ENCODE assay signal across 26 cellular contexts in genomic region chr16:89613954-89614459, GRCh38. TPM values are rescaled to one million over a fixed set of nuclear protein-coding genes. Genes with fewer than 3 reads are reported as not detected.
"Had no signal": no experiment of that assay in that cellular context is flagged by ENCODE, and none has a peak within 500 bp of the region (broad histone marks: within the 10 kb centered on the region; RNA-seq: fewer than 3 reads in every experiment).

No MANE protein-coding gene starts in this region.

- H3K4me3 ChIP-seq: colonic mucosa, esophagus squamous epithelium, lung, neural progenitor cell, prostate gland, right lobe of liver, spleen, testis, upper lobe of right lung, vagina had no signal

- H3K9me3 ChIP-seq: colonic mucosa, esophagus squamous epithelium, prostate gland, right lobe of liver, testis, tibial nerve, upper lobe of right lung, vagina had no signal

- FAIRE-seq: keratinocyte had no signal

- H3K36me3 ChIP-seq: colonic mucosa, esophagus squamous epithelium, neural progenitor cell, prostate gland, right lobe of liver, spleen, tibial nerve, upper lobe of right lung, vagina had no signal

- H3K4me1 ChIP-seq: colonic mucosa, parathyroid adenoma, prostate gland, right lobe of liver, testis, tibial nerve, upper lobe of right lung, vagina had no signal

- H3K27ac ChIP-seq: colonic mucosa, esophagus squamous epithelium, neural progenitor cell, parathyroid adenoma, prostate gland, right lobe of liver, spleen, testis, upper lobe of right lung, vagina had no signal

- DNase-seq: colonic mucosa; dermis blood vessel endothelial cell; effector CD4-positive, alpha-beta T cell; esophagus squamous epithelium; foreskin fibroblast; immature natural killer cell; left colon; left ventricle myocardium superior; mesenchymal stem cell; midbrain; occipital lobe; right lobe of liver; spleen; stimulated activated CD4-positive, alpha-beta T cell treated with anti-CD3 and anti-CD28 coated beads, Interleukin-15, amount 100 ng/mL, for 24 hours; stimulated activated CD4-positive, alpha-beta T cell treated with anti-CD3 and anti-CD28 coated beads, Interleukin-1b, Interleukin-23, amount 100 ng/mL, for 48 hours; stimulated activated CD4-positive, alpha-beta T cell treated with anti-CD3 and anti-CD28 coated beads, Interleukin-4, amount 100 ng/mL, for 24 hours; testis; upper lobe of right lung had no signal

- H3K27me3 ChIP-seq: neural progenitor cell, right lobe of liver, testis, upper lobe of right lung, vagina had no signal

- ATAC-seq: left ventricle myocardium superior had no signal

RNA-seq across cellular contexts. Expression of gene DPEP1, which starts 0.6 kb away (rescaled TPM):
- total RNA-seq: left ventricle myocardium superior; natural killer cell treated with Interleukin-12 subunit alpha and Interleukin-12 subunit beta and Interleukin-15 and Interleukin-18, amount 100 ng/mL, for 72 hours; vagina had no signal
- polyA plus RNA-seq: immature natural killer cell had no signal

RNA-seq across cellular contexts. Expression of gene CPNE7, which starts 38.4 kb away (rescaled TPM):
- total RNA-seq: left ventricle myocardium superior had no signal
